ENCODE assay signal across 1 cellular context in the genomic region with DNA sequence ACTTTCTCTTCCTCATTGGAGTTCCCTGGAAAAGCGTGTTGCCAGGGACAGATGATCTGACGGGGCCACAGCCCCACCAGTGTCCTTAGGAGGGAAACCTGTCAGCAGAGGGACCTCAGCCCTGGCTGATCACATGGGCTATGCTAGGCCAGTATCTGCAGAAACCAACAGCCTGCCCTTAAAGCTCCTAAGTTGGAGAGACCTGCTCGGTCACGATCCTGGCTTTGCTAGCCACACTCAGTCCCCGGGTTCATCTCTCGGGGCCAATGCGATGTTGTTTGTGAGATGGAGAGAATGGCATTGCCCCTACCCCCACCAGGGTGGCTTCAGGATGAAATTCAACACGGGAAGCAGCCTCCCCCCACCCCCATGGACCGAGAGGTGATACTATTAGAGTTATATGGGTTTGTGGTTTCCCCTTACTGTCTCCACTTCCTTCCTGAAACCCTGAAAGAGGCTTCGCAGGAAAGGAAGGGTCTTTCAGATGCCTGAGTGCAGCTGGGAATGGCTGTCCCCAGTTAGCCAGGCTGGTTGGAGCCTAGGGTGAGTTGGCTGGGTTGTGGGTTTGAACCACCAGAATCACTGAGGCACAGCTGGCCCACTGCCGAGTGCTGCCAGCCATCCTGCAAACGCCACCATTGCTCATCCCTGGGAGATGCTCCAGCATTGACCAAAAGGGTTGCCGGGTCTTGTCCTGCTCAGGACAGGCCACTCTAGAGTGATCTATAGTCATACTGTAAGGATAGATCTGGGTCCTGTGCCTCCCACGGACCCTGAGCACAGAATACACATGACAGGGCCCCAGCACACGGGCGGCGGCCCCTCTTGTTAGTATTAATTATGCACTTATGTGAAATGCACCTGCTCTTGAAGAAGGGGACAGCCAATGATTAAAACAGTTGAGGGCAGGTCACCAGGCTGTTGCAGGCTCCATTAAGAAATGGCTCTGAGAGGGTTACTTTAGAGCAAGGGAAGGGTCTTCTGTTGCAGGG.
TF ChIP-seq lines count a peak whose summit lies in the region.

No MANE protein-coding gene starts in this region.

TF ChIP-seq in GM23338, 12 proteins besides CTCF, POLR2A, EP300 and RAD21 (continued from another document):
- TF ChIP-seq, protein P1, sequence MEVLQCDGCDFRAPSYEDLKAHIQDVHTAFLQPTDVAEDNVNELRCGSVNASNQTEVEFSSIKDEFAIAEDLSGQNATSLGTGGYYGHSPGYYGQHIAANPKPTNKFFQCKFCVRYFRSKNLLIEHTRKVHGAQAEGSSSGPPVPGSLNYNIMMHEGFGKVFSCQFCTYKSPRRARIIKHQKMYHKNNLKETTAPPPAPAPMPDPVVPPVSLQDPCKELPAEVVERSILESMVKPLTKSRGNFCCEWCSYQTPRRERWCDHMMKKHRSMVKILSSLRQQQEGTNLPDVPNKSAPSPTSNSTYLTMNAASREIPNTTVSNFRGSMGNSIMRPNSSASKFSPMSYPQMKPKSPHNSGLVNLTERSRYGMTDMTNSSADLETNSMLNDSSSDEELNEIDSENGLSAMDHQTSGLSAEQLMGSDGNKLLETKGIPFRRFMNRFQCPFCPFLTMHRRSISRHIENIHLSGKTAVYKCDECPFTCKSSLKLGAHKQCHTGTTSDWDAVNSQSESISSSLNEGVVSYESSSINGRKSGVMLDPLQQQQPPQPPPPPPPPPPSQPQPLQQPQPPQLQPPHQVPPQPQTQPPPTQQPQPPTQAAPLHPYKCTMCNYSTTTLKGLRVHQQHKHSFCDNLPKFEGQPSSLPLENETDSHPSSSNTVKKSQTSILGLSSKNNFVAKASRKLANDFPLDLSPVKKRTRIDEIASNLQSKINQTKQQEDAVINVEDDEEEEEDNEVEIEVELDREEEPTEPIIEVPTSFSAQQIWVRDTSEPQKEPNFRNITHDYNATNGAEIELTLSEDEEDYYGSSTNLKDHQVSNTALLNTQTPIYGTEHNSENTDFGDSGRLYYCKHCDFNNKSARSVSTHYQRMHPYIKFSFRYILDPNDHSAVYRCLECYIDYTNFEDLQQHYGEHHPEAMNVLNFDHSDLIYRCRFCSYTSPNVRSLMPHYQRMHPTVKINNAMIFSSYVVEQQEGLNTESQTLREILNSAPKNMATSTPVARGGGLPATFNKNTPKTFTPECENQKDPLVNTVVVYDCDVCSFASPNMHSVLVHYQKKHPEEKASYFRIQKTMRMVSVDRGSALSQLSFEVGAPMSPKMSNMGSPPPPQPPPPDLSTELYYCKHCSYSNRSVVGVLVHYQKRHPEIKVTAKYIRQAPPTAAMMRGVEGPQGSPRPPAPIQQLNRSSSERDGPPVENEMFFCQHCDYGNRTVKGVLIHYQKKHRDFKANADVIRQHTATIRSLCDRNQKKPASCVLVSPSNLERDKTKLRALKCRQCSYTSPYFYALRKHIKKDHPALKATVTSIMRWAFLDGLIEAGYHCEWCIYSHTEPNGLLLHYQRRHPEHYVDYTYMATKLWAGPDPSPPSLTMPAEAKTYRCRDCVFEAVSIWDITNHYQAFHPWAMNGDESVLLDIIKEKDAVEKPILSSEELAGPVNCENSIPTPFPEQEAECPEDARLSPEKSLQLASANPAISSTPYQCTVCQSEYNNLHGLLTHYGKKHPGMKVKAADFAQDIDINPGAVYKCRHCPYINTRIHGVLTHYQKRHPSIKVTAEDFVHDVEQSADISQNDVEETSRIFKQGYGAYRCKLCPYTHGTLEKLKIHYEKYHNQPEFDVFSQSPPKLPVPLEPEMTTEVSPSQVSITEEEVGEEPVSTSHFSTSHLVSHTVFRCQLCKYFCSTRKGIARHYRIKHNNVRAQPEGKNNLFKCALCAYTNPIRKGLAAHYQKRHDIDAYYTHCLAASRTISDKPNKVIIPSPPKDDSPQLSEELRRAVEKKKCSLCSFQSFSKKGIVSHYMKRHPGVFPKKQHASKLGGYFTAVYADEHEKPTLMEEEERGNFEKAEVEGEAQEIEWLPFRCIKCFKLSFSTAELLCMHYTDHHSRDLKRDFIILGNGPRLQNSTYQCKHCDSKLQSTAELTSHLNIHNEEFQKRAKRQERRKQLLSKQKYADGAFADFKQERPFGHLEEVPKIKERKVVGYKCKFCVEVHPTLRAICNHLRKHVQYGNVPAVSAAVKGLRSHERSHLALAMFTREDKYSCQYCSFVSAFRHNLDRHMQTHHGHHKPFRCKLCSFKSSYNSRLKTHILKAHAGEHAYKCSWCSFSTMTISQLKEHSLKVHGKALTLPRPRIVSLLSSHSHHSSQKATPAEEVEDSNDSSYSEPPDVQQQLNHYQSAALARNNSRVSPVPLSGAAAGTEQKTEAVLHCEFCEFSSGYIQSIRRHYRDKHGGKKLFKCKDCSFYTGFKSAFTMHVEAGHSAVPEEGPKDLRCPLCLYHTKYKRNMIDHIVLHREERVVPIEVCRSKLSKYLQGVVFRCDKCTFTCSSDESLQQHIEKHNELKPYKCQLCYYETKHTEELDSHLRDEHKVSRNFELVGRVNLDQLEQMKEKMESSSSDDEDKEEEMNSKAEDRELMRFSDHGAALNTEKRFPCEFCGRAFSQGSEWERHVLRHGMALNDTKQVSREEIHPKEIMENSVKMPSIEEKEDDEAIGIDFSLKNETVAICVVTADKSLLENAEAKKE (CRISPR knock-in tag; IDR thresholded peaks at IDR 0.05): no peak
- TF ChIP-seq, protein P2, sequence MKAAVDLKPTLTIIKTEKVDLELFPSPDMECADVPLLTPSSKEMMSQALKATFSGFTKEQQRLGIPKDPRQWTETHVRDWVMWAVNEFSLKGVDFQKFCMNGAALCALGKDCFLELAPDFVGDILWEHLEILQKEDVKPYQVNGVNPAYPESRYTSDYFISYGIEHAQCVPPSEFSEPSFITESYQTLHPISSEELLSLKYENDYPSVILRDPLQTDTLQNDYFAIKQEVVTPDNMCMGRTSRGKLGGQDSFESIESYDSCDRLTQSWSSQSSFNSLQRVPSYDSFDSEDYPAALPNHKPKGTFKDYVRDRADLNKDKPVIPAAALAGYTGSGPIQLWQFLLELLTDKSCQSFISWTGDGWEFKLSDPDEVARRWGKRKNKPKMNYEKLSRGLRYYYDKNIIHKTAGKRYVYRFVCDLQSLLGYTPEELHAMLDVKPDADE (IDR thresholded peaks at IDR 0.05): no peak
- no peak for TF ChIP-seq EZH2 (IDR thresholded peaks at IDR 0.05; ENCODE audit: low read depth, unreplicated experiment)
